Comparison of ENCODE assay signal across 16 cellular contexts in the genomic region with DNA sequence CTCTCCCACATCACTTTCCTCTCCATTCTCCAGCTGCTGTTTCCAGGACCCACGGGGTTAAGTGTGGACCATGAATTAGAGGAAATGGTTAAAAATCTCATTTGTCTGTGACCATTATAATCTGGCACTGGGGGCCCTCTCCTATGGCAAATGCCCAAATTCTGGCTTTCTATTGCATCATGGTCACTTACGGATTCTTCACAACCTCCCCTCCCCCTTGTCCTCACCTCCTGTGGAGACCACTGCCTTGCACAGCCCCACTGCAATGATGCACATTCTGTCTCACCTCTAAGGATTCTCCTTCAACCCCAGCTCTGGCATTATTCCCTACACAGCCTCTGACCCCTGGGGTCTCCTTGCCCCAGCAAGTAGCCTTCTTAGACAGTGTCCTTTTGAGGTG. TPM values are rescaled to one million over a fixed set of nuclear protein-coding genes. Genes with fewer than 3 reads are reported as not detected.
DNase-seq lines count a peak whose midpoint lies in the region; ATAC-seq and TF ChIP-seq lines count a peak whose summit lies in the region.
"Had no signal": no experiment of that assay in that cellular context is flagged by ENCODE, and none has a peak within 500 bp of the region (broad histone marks: within the 10 kb centered on the region; RNA-seq: fewer than 3 reads in every experiment).

No MANE protein-coding gene starts in this region.

- H3K27ac Mint-ChIP-seq in H9 = peak overlapping the region in 2 of 3 experiments; percentile 51 to 77; a peak in 6 of 7 replicates
- peak overlapping the region; percentile 16 for H3K27ac Mint-ChIP-seq in stimulated activated naive B cell treated with anti-CD40 and anti-IgM and Interleukin-4, amounts not matched to agents 10 μg/mL and 1 μg/mL and 100 μg/mL, for 72 hours
- H3K27ac Mint-ChIP-seq in T-helper 2 cell treated with Interferon-gamma antibody and Interleukin-4, amounts not matched to agents 5 μg/mL and 100 μg/mL, for 36 hours = no peak overlapping the region

- no peaks in the 10 kb centered on the region for H3K23me2 ChIP-seq in H9 (ENCODE audit: insufficient read length, low read depth, low read length, poor library complexity, severe bottlenecking)

- H3K79me2 ChIP-seq in H9 (ENCODE audit: insufficient read depth, low read length) = peaks cover 30% of the 10 kb centered on the region; the same call in 1 of the 2 replicates

- H3K14ac ChIP-seq in H9 (ENCODE audit: insufficient read depth, low read length) = no peak overlapping the region

- H3K9ac ChIP-seq in H9 (ENCODE audit: extremely low read depth, insufficient read length, low read length) = no peak overlapping the region
- peak overlapping the region; percentile 11 for H3K9ac ChIP-seq in iPS-18a (ENCODE audit: low read length)

- H3K4ac ChIP-seq in H9 (ENCODE audit: low read depth, low read length) = no peak overlapping the region

- H4K5ac ChIP-seq in H9 (ENCODE audit: insufficient read length, low read depth, low read length) = no peak overlapping the region

- no peak overlapping the region for H4K8ac ChIP-seq in H9 (replicated peaks; ENCODE audit: insufficient read length, low read depth, low read length)

- no peak overlapping the region for H3T11ph ChIP-seq in H9 (ENCODE audit: low read length)

- peaks cover 39 to 52% (median 43%) of the 10 kb centered on the region in 3 experiments for H3K36me3 Mint-ChIP-seq in H9 (ENCODE audit: insufficient read depth in 1 of 3, low read depth in 3 of 3)
- H3K36me3 Mint-ChIP-seq in stimulated activated naive B cell treated with anti-CD40 and anti-IgM and Interleukin-4, amounts not matched to agents 10 μg/mL and 1 μg/mL and 100 μg/mL, for 72 hours = peaks cover 4 to 8% of the 10 kb centered on the region in 2 donors
- H3K36me3 Mint-ChIP-seq in T-helper 2 cell treated with Interferon-gamma antibody and Interleukin-4, amounts not matched to agents 5 μg/mL and 100 μg/mL, for 36 hours (ENCODE audit: low read depth) = no peaks in the 10 kb centered on the region

- H3K9me3 ChIP-seq in H9 (ENCODE audit: control insufficient read depth, low read depth, low read length) (no peaks in the 10 kb centered on the region), SJCRH30 (replicated peaks) (peaks cover 4% of the 10 kb centered on the region; the same call in 1 of the 2 replicates), iPS-18a (ENCODE audit: control insufficient read depth, low read depth, low read length) (no peaks in the 10 kb centered on the region), sigmoid colon (no peaks in the 10 kb centered on the region)

- TF ChIP-seq CTCF in H9 (conservative IDR thresholded peaks at IDR 0.05) (no peak), sigmoid colon (IDR thresholded peaks at IDR 0.05) (no peak)

- no peak overlapping the region for H2AK5ac ChIP-seq in H9 (ENCODE audit: insufficient read length, low read length)

- peaks cover 12% of the 10 kb centered on the region for H3K4me1 ChIP-seq in H9 (ENCODE audit: insufficient read depth, low read length)
- H3K4me1 ChIP-seq in SJCRH30 = peaks cover 27% of the 10 kb centered on the region
- H3K4me1 ChIP-seq in iPS-18a (ENCODE audit: control insufficient read depth, low read depth, low read length) = peaks cover 47% of the 10 kb centered on the region
- no peaks in the 10 kb centered on the region for H3K4me1 ChIP-seq in sigmoid colon

- no peak overlapping the region for H3K23ac ChIP-seq in H9 (ENCODE audit: insufficient read length, low read depth, low read length)

- no peak overlapping the region for H4K91ac ChIP-seq in H9 (ENCODE audit: insufficient read length, low read depth, low read length)

- ATAC-seq in stimulated activated naive B cell treated with anti-CD40 and anti-IgM and Interleukin-4, amounts not matched to agents 10 μg/mL and 1 μg/mL and 100 μg/mL, for 72 hours (replicated peaks) = no peak
- ATAC-seq: Panc1 had no signal

- H3K27me3 ChIP-seq in H9 (ENCODE audit: insufficient read depth, low read length) = no peaks in the 10 kb centered on the region
- H3K27me3 ChIP-seq in SJCRH30 = no peaks in the 10 kb centered on the region
- no peaks in the 10 kb centered on the region for H3K27me3 ChIP-seq in iPS-18a (ENCODE audit: control insufficient read depth, insufficient read depth, low read length)
- no peaks in the 10 kb centered on the region for H3K27me3 ChIP-seq in sigmoid colon

- H2BK15ac ChIP-seq in H9 (ENCODE audit: low read depth, low read length) = no peak overlapping the region

- H3K36me3 ChIP-seq in SJCRH30 (peaks cover 21% of the 10 kb centered on the region), iPS-18a (ENCODE audit: control insufficient read depth, low read depth, low read length) (peaks cover 1% of the 10 kb centered on the region), sigmoid colon (no peaks in the 10 kb centered on the region)

- H2BK20ac ChIP-seq in H9 (ENCODE audit: low read depth, low read length, poor library complexity, severe bottlenecking) = no peak overlapping the region

- H3K27me3 Mint-ChIP-seq in H9 (ENCODE audit: low read depth) = no peaks in the 10 kb centered on the region
- H3K27me3 Mint-ChIP-seq in stimulated activated naive B cell treated with anti-CD40 and anti-IgM and Interleukin-4, amounts not matched to agents 10 μg/mL and 1 μg/mL and 100 μg/mL, for 72 hours = no peaks in the 10 kb centered on the region
- H3K27me3 Mint-ChIP-seq in T-helper 2 cell treated with Interferon-gamma antibody and Interleukin-4, amounts not matched to agents 5 μg/mL and 100 μg/mL, for 36 hours (ENCODE audit: low read depth) = peaks cover 12% of the 10 kb centered on the region

- H3K4me1 Mint-ChIP-seq in H9 = peaks cover 63 to 64% of the 10 kb centered on the region in 2 experiments
- H3K4me1 Mint-ChIP-seq in stimulated activated naive B cell treated with anti-CD40 and anti-IgM and Interleukin-4, amounts not matched to agents 10 μg/mL and 1 μg/mL and 100 μg/mL, for 72 hours = peaks cover 29 to 31% of the 10 kb centered on the region in 2 donors
- peaks cover 4% of the 10 kb centered on the region for H3K4me1 Mint-ChIP-seq in T-helper 2 cell treated with Interferon-gamma antibody and Interleukin-4, amounts not matched to agents 5 μg/mL and 100 μg/mL, for 36 hours (ENCODE audit: low read depth)

- WGBS in H9 (ENCODE audit: extremely low coverage, insufficient read length, low lambda C conversion rate) = no CpG with 5 or more reads among the region's 2 CpGs
- 59 to 78% methylated on average over 2 of the region's 2 CpGs for WGBS in sigmoid colon, 2 donors

- H3K4me3 Mint-ChIP-seq in H9 = peak overlapping the region in 1 of 2 experiments; percentile 24; a peak in 3 of 5 replicates
- no peak overlapping the region for H3K4me3 Mint-ChIP-seq in stimulated activated naive B cell treated with anti-CD40 and anti-IgM and Interleukin-4, amounts not matched to agents 10 μg/mL and 1 μg/mL and 100 μg/mL, for 72 hours
- no peak overlapping the region for H3K4me3 Mint-ChIP-seq in T-helper 2 cell treated with Interferon-gamma antibody and Interleukin-4, amounts not matched to agents 5 μg/mL and 100 μg/mL, for 36 hours

- H3K4me3 ChIP-seq in SJCRH30 (no peak overlapping the region), iPS-18a (ENCODE audit: low read length) (no peak overlapping the region), sigmoid colon (no peak overlapping the region)

- peak overlapping the region; percentile 21 for H3K18ac ChIP-seq in H9 (ENCODE audit: insufficient read length, low read depth, low read length)

- H4K20me1 ChIP-seq in H9 (ENCODE audit: control insufficient read depth, insufficient read depth, insufficient read length) = no peaks in the 10 kb centered on the region

- DNase-seq in H9 = no peak
- peak in 1 of 2 experiments; percentile 52 for DNase-seq in SJCRH30
- no peak for DNase-seq in stimulated activated naive B cell treated with anti-CD40 and anti-IgM and Interleukin-4, amounts not matched to agents 10 μg/mL and 1 μg/mL and 100 μg/mL, for 72 hours
- no peak for DNase-seq in sigmoid colon
- DNase-seq in stimulated activated CD4-positive, alpha-beta T cell treated with anti-CD3 and anti-CD28 coated beads, Interleukin-15, amount 100 ng/mL, for 24 hours = no peak
- DNase-seq in T-helper 2 cell treated with Interferon-gamma antibody and Interleukin-4, amounts not matched to agents 5 μg/mL and 100 μg/mL, for 36 hours (ENCODE audit: low spot score) = no peak
- DNase-seq: DMS 273 treated with DMSO at 0.1 percent for 48 hours, EL, HCEC 1CT, NCI-H146, NCI-H226, NCI-H526 treated with DMSO at 0.1 percent for 48 hours, Right ventricle myocardium superior had no signal

- H3K56ac ChIP-seq in H9 (ENCODE audit: insufficient read length, low read depth, low read length) = no peak overlapping the region

- H3K27ac ChIP-seq in H9 (ENCODE audit: insufficient read length, low read depth, low read length) = no peak overlapping the region
- peak overlapping the region; percentile 76 for H3K27ac ChIP-seq in SJCRH30
- H3K27ac ChIP-seq in iPS-18a (ENCODE audit: low read length) = no peak overlapping the region
- H3K27ac ChIP-seq in sigmoid colon = no peak overlapping the region

- intact Hi-C loops in sigmoid colon (cut with DNase I) = no loop called here

- no peak overlapping the region for H2BK5ac ChIP-seq in H9 (ENCODE audit: insufficient read length, low read length)

- TF ChIP-seq EP300 in sigmoid colon (IDR thresholded peaks at IDR 0.05) = no peak

- H2AFZ ChIP-seq in H9 (ENCODE audit: low read length) = no peak overlapping the region

- H2BK120ac ChIP-seq in H9 (ENCODE audit: low read depth, low read length, poor library complexity, severe bottlenecking) = no peak overlapping the region

- no peak for TF ChIP-seq POLR2A in sigmoid colon (IDR thresholded peaks at IDR 0.05)

- H3K79me1 ChIP-seq in H9 (ENCODE audit: insufficient read depth, low read depth, low read length, poor library complexity, severe bottlenecking) = peaks cover 9% of the 10 kb centered on the region

- H2BK12ac ChIP-seq in H9 (ENCODE audit: insufficient read length, low read depth, low read length) = no peak overlapping the region

- no peak overlapping the region for H3K4me2 ChIP-seq in H9 (ENCODE audit: insufficient read depth, insufficient read length, low read length)

- H3K9me3 Mint-ChIP-seq in H9 = peaks cover 11 to 18% of the 10 kb centered on the region in 2 experiments
- no peaks in the 10 kb centered on the region for H3K9me3 Mint-ChIP-seq in stimulated activated naive B cell treated with anti-CD40 and anti-IgM and Interleukin-4, amounts not matched to agents 10 μg/mL and 1 μg/mL and 100 μg/mL, for 72 hours
- no peaks in the 10 kb centered on the region for H3K9me3 Mint-ChIP-seq in T-helper 2 cell treated with Interferon-gamma antibody and Interleukin-4, amounts not matched to agents 5 μg/mL and 100 μg/mL, for 36 hours

RNA-seq across cellular contexts. Expression of gene BCAT1, which starts 18.9 kb away (rescaled TPM):
- 224 and 244 TPM in 2 replicates for total RNA-seq in H9 (2021)
- total RNA-seq in SJCRH30 (2014; rRNA removed; shearing (Covaris generic)) = 231 and 239 TPM in 2 replicates
- total RNA-seq in sigmoid colon = 10 to 100 TPM in 3 of 4 donors, 1 to 10 TPM in 1; 7.9 to 20.3 (median 20.2) TPM
- polyA plus RNA-seq in sigmoid colon = 10 to 100 TPM in 1 of 3 donors, 1 to 10 TPM in 2; 2.1 to 12.0 (median 3.1) TPM
- total RNA-seq: HT-29 had no signal

Comparison
In these comparisons a context has a peak if more than half of its experiments do, and no peak if none do; other contexts are left out.
1. RNA of gene BCAT1, which starts 18.9 kb away (total RNA-seq): 224 to 244 TPM in H9 and 231 to 239 TPM in SJCRH30; 7.9 to 20.3 TPM in sigmoid colon; every median in the first group is over 10 times any median in the second.